30 cellular contexts compared by ENCODE assay signal in the genomic region with DNA sequence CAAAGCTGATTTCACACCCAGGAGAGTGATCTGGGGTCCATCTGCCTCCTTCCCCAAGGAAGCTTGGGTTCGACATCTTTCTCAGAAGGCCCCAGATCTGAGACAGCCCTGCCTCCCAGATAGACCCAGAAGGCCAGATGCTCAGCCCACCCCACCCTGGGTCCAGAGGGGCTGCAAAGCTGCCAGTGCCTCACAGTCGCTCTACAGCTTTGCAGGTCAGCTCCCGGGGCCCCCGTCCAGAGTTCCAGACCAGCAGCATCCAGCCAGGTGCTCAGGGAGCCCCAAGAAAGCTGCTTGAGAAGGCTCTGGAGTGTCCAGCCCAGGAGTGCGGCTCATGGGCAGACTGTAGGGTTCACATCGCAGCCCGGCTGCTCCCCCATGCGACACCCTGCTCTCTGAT.
"Had no signal": no experiment of that assay in that cellular context is flagged by ENCODE, and none has a peak within 500 bp of the region (broad histone marks: within the 10 kb centered on the region; RNA-seq: fewer than 3 reads in every experiment).

No MANE protein-coding gene starts in this region.

- H3K27me3 ChIP-seq: colonic mucosa, heart left ventricle, ovary, thyroid gland had no signal

- H3K36me3 Mint-ChIP-seq: activated CD4-positive, alpha-beta memory T cell treated with anti-CD3 and anti-CD28 coated beads for 36 hours; activated naive CD8-positive, alpha-beta T cell treated with anti-CD3 and anti-CD28 coated beads, Interleukin-2, amount 10 ng/mL, durations not matched to agents 7 days and 5 days; natural killer cell; stimulated activated memory B cell treated with anti-CD40 and anti-IgM and Interleukin-4, amounts not matched to agents 10 μg/mL and 1 μg/mL and 100 μg/mL, for 72 hours had no signal

- H3K4me3 ChIP-seq: colonic mucosa, dorsolateral prefrontal cortex, lower lobe of right lung, ovary, prostate gland, smooth muscle cell, thyroid gland had no signal

- H3K4me3 Mint-ChIP-seq: activated CD4-positive, alpha-beta memory T cell treated with anti-CD3 and anti-CD28 coated beads for 36 hours; activated CD4-positive, alpha-beta T cell treated with anti-CD3 and anti-CD28 coated beads, Interleukin-2, amount 10 ng/mL, durations not matched to agents 24 days and 14 days; activated naive CD4-positive, alpha-beta T cell treated with anti-CD3 and anti-CD28 coated beads, Interleukin-2, amount 10 ng/mL, durations not matched to agents 7 days and 5 days; activated naive CD8-positive, alpha-beta T cell treated with anti-CD3 and anti-CD28 coated beads, Interleukin-2, amount 10 ng/mL, durations not matched to agents 7 days and 5 days; activated T-helper 1 cell treated with anti-CD3 and anti-CD28 coated beads, Interleukin-12 subunit alpha, Interleukin-12 subunit beta, Interleukin-2, Interleukin-4 antibody, amounts not matched to agents 30 ng/mL and 10 ng/mL and 1 ng/mL, durations not matched to agents 14 hours and 24 hours and 36 hours; natural killer cell; stimulated activated memory B cell treated with anti-CD40 and anti-IgM and Interleukin-4, amounts not matched to agents 10 μg/mL and 1 μg/mL and 100 μg/mL, for 72 hours; stimulated activated naive CD8-positive, alpha-beta T cell treated with anti-CD3 and anti-CD28 coated beads, Interleukin-15, amount 100 ng/mL, for 72 hours; T-helper 17 cell had no signal

- H3K4me1 Mint-ChIP-seq: activated naive CD8-positive, alpha-beta T cell treated with anti-CD3 and anti-CD28 coated beads, Interleukin-2, amount 10 ng/mL, durations not matched to agents 7 days and 5 days had no signal

- H3K36me3 ChIP-seq: colonic mucosa, heart left ventricle, lower lobe of right lung, ovary, prostate gland, thyroid gland had no signal

- H3K9me3 Mint-ChIP-seq: activated CD4-positive, alpha-beta T cell treated with anti-CD3 and anti-CD28 coated beads, Interleukin-2, amount 10 ng/mL, durations not matched to agents 24 days and 14 days had no signal

- H3K9me3 ChIP-seq: colonic mucosa, heart left ventricle, lower lobe of right lung, ovary, prostate gland, thyroid gland had no signal

- ATAC-seq: heart left ventricle; left lobe of liver; lower lobe of right lung; natural killer cell; stimulated activated memory B cell treated with anti-CD40 and anti-IgM and Interleukin-4, amounts not matched to agents 10 μg/mL and 1 μg/mL and 100 μg/mL, for 72 hours; stimulated activated naive CD8-positive, alpha-beta T cell treated with anti-CD3 and anti-CD28 coated beads, Interleukin-15, amount 100 ng/mL, for 72 hours; T-helper 17 cell had no signal

- H3K4me1 ChIP-seq: colonic mucosa had no signal

- H3K27ac Mint-ChIP-seq: activated CD4-positive, alpha-beta memory T cell treated with anti-CD3 and anti-CD28 coated beads for 36 hours; activated CD4-positive, alpha-beta T cell treated with anti-CD3 and anti-CD28 coated beads, Interleukin-2, amount 10 ng/mL, durations not matched to agents 24 days and 14 days; activated naive CD4-positive, alpha-beta T cell treated with anti-CD3 and anti-CD28 coated beads, Interleukin-2, amount 10 ng/mL, durations not matched to agents 7 days and 5 days; activated naive CD8-positive, alpha-beta T cell treated with anti-CD3 and anti-CD28 coated beads, Interleukin-2, amount 10 ng/mL, durations not matched to agents 7 days and 5 days; activated T-helper 1 cell treated with anti-CD3 and anti-CD28 coated beads, Interleukin-12 subunit alpha, Interleukin-12 subunit beta, Interleukin-2, Interleukin-4 antibody, amounts not matched to agents 30 ng/mL and 10 ng/mL and 1 ng/mL, durations not matched to agents 14 hours and 24 hours and 36 hours; natural killer cell; stimulated activated memory B cell treated with anti-CD40 and anti-IgM and Interleukin-4, amounts not matched to agents 10 μg/mL and 1 μg/mL and 100 μg/mL, for 72 hours; stimulated activated naive CD8-positive, alpha-beta T cell treated with anti-CD3 and anti-CD28 coated beads, Interleukin-15, amount 100 ng/mL, for 72 hours; T-helper 17 cell had no signal

- H3K27ac ChIP-seq: colonic mucosa, lower lobe of right lung, prostate gland had no signal

- DNase-seq: activated CD4-positive, alpha-beta memory T cell treated with anti-CD3 and anti-CD28 coated beads for 36 hours; activated CD4-positive, alpha-beta T cell treated with anti-CD3 and anti-CD28 coated beads, Interleukin-2, amount 10 ng/mL, durations not matched to agents 24 days and 14 days; activated CD4-positive, CD25-positive, alpha-beta regulatory T cell treated with anti-CD3 and anti-CD28 coated beads, Interleukin-2, amount 50 U/mL, for 72 hours; activated CD8-positive, alpha-beta memory T cell treated with anti-CD3 and anti-CD28 coated beads, Interleukin-2, amount 50 U/mL, for 4 hours; activated effector memory CD4-positive, alpha-beta T cell treated with anti-CD3 and anti-CD28 coated beads, Interleukin-2, amount 50 U/mL, for 16 hours; activated naive CD4-positive, alpha-beta T cell treated with anti-CD3 and anti-CD28 coated beads, Interleukin-2, amount 10 ng/mL, durations not matched to agents 7 days and 5 days; activated naive CD8-positive, alpha-beta T cell treated with anti-CD3 and anti-CD28 coated beads, Interleukin-2, amount 10 ng/mL, durations not matched to agents 7 days and 5 days; activated T-cell treated with anti-CD3 and anti-CD28 coated beads, Interleukin-2, amount 50 U/mL, for 1 hour; amniotic stem cell; colonic mucosa; dorsolateral prefrontal cortex; effector memory CD4-positive, alpha-beta T cell; lower lobe of right lung; mesendoderm; natural killer cell; stimulated activated CD4-positive, alpha-beta T cell treated with anti-CD3 and anti-CD28 coated beads, Interleukin-1b, Interleukin-23, amount 100 ng/mL, for 48 hours; stimulated activated CD4-positive, alpha-beta T cell treated with anti-CD3 and anti-CD28 coated beads, Interleukin-4, amount 100 ng/mL, for 4 hours; stimulated activated CD8-positive, alpha-beta memory T cell treated with anti-CD3 and anti-CD28 coated beads, Interleukin-4, amount 100 ng/mL, for 48 hours; stimulated activated naive CD8-positive, alpha-beta T cell treated with anti-CD3 and anti-CD28 coated beads, Interleukin-15, amount 100 ng/mL, for 72 hours; substantia nigra; T-helper 17 cell; T1000; thyroid gland had no signal
